Comparison of ENCODE assay signal across 20 cellular contexts in genomic region chr20:41108531-41108930, GRCh38.
"Had no signal": no experiment of that assay in that cellular context is flagged by ENCODE, and none has a peak within 500 bp of the region (broad histone marks: within the 10 kb centered on the region; RNA-seq: fewer than 3 reads in every experiment).

No MANE protein-coding gene starts in this region.

- DNase-seq: KBM-7, MV-4-11, NCI-H1048, NCI-H1105, NCI-H1417, NCI-H1436 treated with DMSO at 0.1 percent for 48 hours, NCI-H1694, NCI-H187 treated with DMSO at 0.1 percent for 48 hours, NCI-H2029 treated with DMSO at 0.1 percent for 48 hours, NCI-H226, NCI-H446, NCI-H510A, NCI-H524 treated with DMSO at 0.1 percent for 48 hours, NCI-H69, NCI-H774, Right ventricle myocardium superior, RPMI8226, SIG-M5 had no signal

- H3K4me3 ChIP-seq: SJSA1, SK-N-MC had no signal

- H3K27me3 ChIP-seq: SJSA1 had no signal

- H3K9me3 ChIP-seq: SJSA1 had no signal

- H3K4me1 ChIP-seq: SJSA1 had no signal

- H3K27ac ChIP-seq: SJSA1, SK-N-MC had no signal
